9 cellular contexts compared by ENCODE assay signal in the genomic region with DNA sequence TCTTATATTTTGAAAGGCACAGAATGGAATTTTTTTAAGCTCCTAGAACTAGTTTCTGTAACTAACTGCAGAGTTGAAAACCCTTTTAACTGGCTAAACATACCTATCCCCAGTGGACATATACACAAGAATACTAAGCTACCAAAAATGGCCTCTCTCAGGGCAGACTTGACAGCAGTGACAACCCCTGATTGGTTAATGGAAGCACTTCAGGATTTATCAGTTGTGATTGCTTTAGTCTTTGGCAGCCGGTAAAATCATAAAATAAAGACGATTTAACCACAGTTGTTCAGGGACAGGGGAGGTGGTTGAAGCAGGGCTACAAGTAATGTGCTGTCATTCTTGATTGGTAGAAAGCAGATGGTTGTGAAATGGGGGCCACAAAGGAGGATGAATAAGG.
"Had no signal": no experiment of that assay in that cellular context is flagged by ENCODE, and none has a peak within 500 bp of the region (broad histone marks: within the 10 kb centered on the region; RNA-seq: fewer than 3 reads in every experiment).

No MANE protein-coding gene starts in this region.

- H3K9me3 ChIP-seq: HAP-1 had no signal

- H3K4me3 Mint-ChIP-seq: H9, HFFc6 had no signal

- H3K4me1 Mint-ChIP-seq: H9 had no signal

- H3K36me3 ChIP-seq: HAP-1 had no signal

- H3K27ac ChIP-seq: GM23248 had no signal

- H3K9me3 Mint-ChIP-seq: HFFc6 had no signal

- H3K4me3 ChIP-seq: GM23248, HAP-1 had no signal

- FAIRE-seq: H1 had no signal

- ATAC-seq: HCT116 had no signal

- H2AFZ ChIP-seq: GM23248 had no signal

- H3K9ac ChIP-seq: GM23248 had no signal

- H3K27ac Mint-ChIP-seq: H9, HFFc6 had no signal

- H3K4me1 ChIP-seq: HAP-1 had no signal

- DNase-seq: GM23248, GOT3, H7, H9, HCEC 1CT, HFFc6 had no signal
